Comparison of ENCODE assay signal across 1 cellular context in genomic region chr7:101105248-101105647, GRCh38.
TF ChIP-seq lines count a peak whose summit lies in the region.

No MANE protein-coding gene starts in this region.

TF ChIP-seq in K562, 482 proteins besides CTCF, POLR2A, EP300 and RAD21:
- TF ChIP-seq KDM1A (IDR thresholded peaks at IDR 0.05) (0 out of 4 replicates have a peak, but pooled peaks of 1 of the 2 experiments have one; percentile 9), ZNF121 (CRISPR knock-in tag; conservative IDR thresholded peaks at IDR 0.05) (peak; percentile 64)
